In genomic region chr6:72321741-72322140, GRCh38 we compare ENCODE assay signal across 17 cellular contexts.
A peak's percentile ranks its signal among the peaks of the same experiment; 100 is the strongest.
DNase-seq lines count a peak whose midpoint lies in the region; ATAC-seq, FAIRE-seq and TF ChIP-seq lines count a peak whose summit lies in the region.
"Had no signal": no experiment of that assay in that cellular context is flagged by ENCODE, and none has a peak within 500 bp of the region (broad histone marks: within the 10 kb centered on the region; RNA-seq: fewer than 3 reads in every experiment).

No MANE protein-coding gene starts in this region.

- CTCF ChIA-PET in mammary epithelial cell (lab: Charles Lee; ENCODE audit: low non-redundant PET) = no interaction called here

- no peak for FAIRE-seq in pancreas (lab: Jason Lieb, UNC)
- FAIRE-seq: GM18507 had no signal

- H2AFZ ChIP-seq in mammary epithelial cell (ENCODE audit: low read depth, low read length) = no peak overlapping the region

- no peak overlapping the region for H3K9ac ChIP-seq in mammary epithelial cell (ENCODE audit: insufficient read depth, low read length)

- H3K9me3 ChIP-seq in mammary epithelial cell (replicated peaks; ENCODE audit: insufficient read depth, low read length) = no peaks in the 10 kb centered on the region
- no peaks in the 10 kb centered on the region for H3K9me3 ChIP-seq in breast epithelium
- no peaks in the 10 kb centered on the region for H3K9me3 ChIP-seq in pancreas
- no peaks in the 10 kb centered on the region for H3K9me3 ChIP-seq in effector memory CD4-positive, alpha-beta T cell (ENCODE audit: control insufficient read depth, low read length)
- no peaks in the 10 kb centered on the region for H3K9me3 ChIP-seq in MG63
- H3K9me3 ChIP-seq: Caco-2 had no signal

- peak; percentile 46 for DNase-seq in mammary epithelial cell
- DNase-seq in breast epithelium (ENCODE audit: low spot score in 2 of 2) = no peak
- DNase-seq in amniotic epithelial cell (ENCODE audit: low read depth) = peak; percentile 10
- peak; percentile 12 for DNase-seq in fibroblast of the conjunctiva (ENCODE audit: low read depth)
- DNase-seq in HK-2 (ENCODE audit: unreplicated experiment) = no peak
- no peak for DNase-seq in pancreas
- no peak for DNase-seq in effector memory CD4-positive, alpha-beta T cell
- DNase-seq in MG63 = no peak
- DNase-seq: activated naive CD4-positive, alpha-beta T cell; Caco-2; head of caudate nucleus; islet precursor cell; NCI-H2107; stimulated activated naive CD8-positive, alpha-beta T cell treated with anti-CD3 and anti-CD28 coated beads, Interleukin-15, Interleukin-2, amounts not matched to agents 100 U/mL and 50 U/mL, for 24 hours had no signal

- H3K27ac ChIP-seq in mammary epithelial cell (ENCODE audit: insufficient read depth, low read depth, low read length) = no peak overlapping the region
- H3K27ac ChIP-seq in breast epithelium = no peak overlapping the region
- no peak overlapping the region for H3K27ac ChIP-seq in pancreas
- no peak overlapping the region for H3K27ac ChIP-seq in effector memory CD4-positive, alpha-beta T cell (ENCODE audit: insufficient read depth, low read length, poor library complexity, severe bottlenecking)
- H3K27ac ChIP-seq: 22Rv1 had no signal

- dilution Hi-C loops in mammary epithelial cell (cut with HindIII; ENCODE audit: low sequenced_read_pairs) = no loop called here

- in situ Hi-C loops in mammary epithelial cell (cut with MboI; ENCODE audit: low sequenced_read_pairs in 2 of 2) = no loop called here

- H3K4me2 ChIP-seq in mammary epithelial cell (ENCODE audit: insufficient read depth, low read depth, low read length) = no peak overlapping the region

- no TSS peak for BruUV-seq in mammary epithelial cell (replicated peaks; lab: Mats Ljungman, UMichigan)

- H3K36me3 ChIP-seq in mammary epithelial cell (ENCODE audit: insufficient read depth, low read length) (no peaks in the 10 kb centered on the region), breast epithelium (no peaks in the 10 kb centered on the region), pancreas (no peaks in the 10 kb centered on the region), MG63 (no peaks in the 10 kb centered on the region)
- H3K36me3 ChIP-seq in effector memory CD4-positive, alpha-beta T cell (ENCODE audit: control insufficient read depth, insufficient read depth, low read length) = no peaks in the 10 kb centered on the region

- TF ChIP-seq CTCF in mammary epithelial cell (conservative IDR thresholded peaks at IDR 0.05 in 1 of 2, IDR thresholded peaks at IDR 0.05 in 1 of 2; ENCODE audit: extremely low read depth in 1 of 2, insufficient read depth in 1 of 2, low read depth in 1 of 2, low read length in 2 of 2) = no peak
- TF ChIP-seq CTCF in breast epithelium (IDR thresholded peaks at IDR 0.05) = no peak
- TF ChIP-seq CTCF in pancreas (IDR thresholded peaks at IDR 0.05) = no peak

- no peaks in the 10 kb centered on the region for H3K79me2 ChIP-seq in mammary epithelial cell (ENCODE audit: insufficient read depth, low read length)

- TF ChIP-seq POLR2A in breast epithelium (IDR thresholded peaks at IDR 0.05) = no peak

- no peaks in the 10 kb centered on the region for H4K20me1 ChIP-seq in mammary epithelial cell (ENCODE audit: insufficient read depth, low read length)

- no peak for ATAC-seq in pancreas
- ATAC-seq: Panc1; stimulated activated naive CD8-positive, alpha-beta T cell treated with anti-CD3 and anti-CD28 coated beads, Interleukin-15, Interleukin-2, amounts not matched to agents 100 U/mL and 50 U/mL, for 24 hours had no signal

- H3K4me1 ChIP-seq in mammary epithelial cell (ENCODE audit: insufficient read depth, low read length) (no peaks in the 10 kb centered on the region), breast epithelium (no peaks in the 10 kb centered on the region), pancreas (no peaks in the 10 kb centered on the region)
- H3K4me1 ChIP-seq in effector memory CD4-positive, alpha-beta T cell (ENCODE audit: control insufficient read depth, insufficient read depth, low read length, poor library complexity, severe bottlenecking) = no peaks in the 10 kb centered on the region
- H3K4me1 ChIP-seq: Caco-2 had no signal

- H3K4me3 ChIP-seq in mammary epithelial cell (replicated peaks in 1 of 3; ENCODE audit: insufficient read depth in 1 of 3, low read depth in 2 of 3, low read length in 3 of 3) = no peak overlapping the region
- H3K4me3 ChIP-seq in breast epithelium = no peak overlapping the region
- no peak overlapping the region for H3K4me3 ChIP-seq in pancreas
- no peak overlapping the region for H3K4me3 ChIP-seq in effector memory CD4-positive, alpha-beta T cell (ENCODE audit: insufficient read depth, low read depth, low read length, poor library complexity, severe bottlenecking)
- no peak overlapping the region for H3K4me3 ChIP-seq in MG63

- H3K27me3 ChIP-seq in mammary epithelial cell (ENCODE audit: insufficient read depth, low read length) (no peaks in the 10 kb centered on the region), breast epithelium (no peaks in the 10 kb centered on the region), pancreas (no peaks in the 10 kb centered on the region), MG63 (no peaks in the 10 kb centered on the region)
- H3K27me3 ChIP-seq in effector memory CD4-positive, alpha-beta T cell (replicated peaks; ENCODE audit: control insufficient read depth, insufficient read depth, low read length, poor library complexity, severe bottlenecking) = no peaks in the 10 kb centered on the region

- intact Hi-C loops in mammary epithelial cell (cut with micrococcal nuclease) (no loop called here), breast epithelium (cut with DNase I; ENCODE audit: low total_unique reads) (no loop called here), pancreas (cut with DNase I) (no loop called here)

Comparison
In these comparisons a context has a peak if more than half of its experiments do, and no peak if none do; other contexts are left out.
1. DNase-seq: peak in mammary epithelial cell (single experiment), amniotic epithelial cell (single experiment) and fibroblast of the conjunctiva (single experiment); none in breast epithelium (0 of 2), HK-2 (single experiment), pancreas (0 of 6), effector memory CD4-positive, alpha-beta T cell (0 of 3) and MG63 (single experiment).